9 cellular contexts compared by ENCODE assay signal in the genomic region with DNA sequence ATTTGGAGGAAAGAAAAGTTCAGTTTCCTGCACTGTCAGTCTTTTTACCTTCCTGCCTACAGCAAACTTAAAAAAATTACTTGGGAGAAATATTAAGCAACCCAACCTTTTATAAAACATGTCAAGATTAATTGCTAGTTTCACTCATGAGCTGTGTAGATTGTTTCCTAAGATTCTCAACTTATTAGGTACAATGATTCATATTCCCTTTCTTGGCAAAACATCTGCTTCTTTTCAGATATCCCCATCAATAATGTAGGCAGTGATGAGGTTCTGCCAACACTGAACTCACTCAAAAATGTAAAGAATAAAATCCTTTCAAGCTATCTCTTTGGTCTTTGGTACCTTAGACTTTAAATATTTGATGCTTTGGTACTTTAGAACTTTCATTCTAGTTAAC. TPM values are rescaled to one million over a fixed set of nuclear protein-coding genes. Genes with fewer than 3 reads are reported as not detected.
"Had no signal": no experiment of that assay in that cellular context is flagged by ENCODE, and none has a peak within 500 bp of the region (broad histone marks: within the 10 kb centered on the region; RNA-seq: fewer than 3 reads in every experiment).

No MANE protein-coding gene starts in this region.

- H3K4me1 Mint-ChIP-seq: GM23338, H9 had no signal

- ATAC-seq: GM23338, HCT116 had no signal

- DNase-seq: GM23248, GOT3, H7, H9, HCEC 1CT, HFFc6 had no signal

- H3K27ac Mint-ChIP-seq: GM23338, H9, HFFc6 had no signal

- H3K36me3 ChIP-seq: HAP-1 had no signal

- H3K4me3 Mint-ChIP-seq: GM23338, H9, HFFc6 had no signal

- H3K4me3 ChIP-seq: GM23248, GM23338, HAP-1 had no signal

- H2AFZ ChIP-seq: GM23248, GM23338 had no signal

- H3K9me3 ChIP-seq: HAP-1 had no signal

- H3K9ac ChIP-seq: GM23248 had no signal

- H3K4me2 ChIP-seq: GM23338 had no signal

- H3K9me3 Mint-ChIP-seq: GM23338, H9, HFFc6 had no signal

- H3K27ac ChIP-seq: GM23248 had no signal

- H3K4me1 ChIP-seq: HAP-1 had no signal

RNA-seq across cellular contexts. Expression of a gene that starts 56.0 kb away (rescaled TPM):
- total RNA-seq: GM23248, H9 had no signal
- polyA plus RNA-seq: GM23248 had no signal
